ENCODE assay signal across 8 cellular contexts in the genomic region with DNA sequence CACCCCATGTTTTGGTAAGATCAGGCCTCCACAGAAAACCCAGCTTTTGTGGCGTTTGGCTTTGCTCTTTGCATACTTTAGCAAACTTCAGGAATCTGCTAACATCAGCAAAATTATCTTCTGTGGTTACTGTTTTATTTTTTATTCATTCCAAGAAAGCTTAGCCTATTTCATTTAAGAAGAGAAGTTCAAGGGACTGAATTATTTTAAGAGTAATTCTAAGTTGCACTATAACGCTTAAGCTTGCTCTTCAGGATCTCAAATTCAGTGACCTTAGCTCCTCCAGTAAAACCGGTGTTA. TPM values are rescaled to one million over a fixed set of nuclear protein-coding genes. Genes with fewer than 3 reads are reported as not detected.
A peak's percentile ranks its signal among the peaks of the same experiment; 100 is the strongest.
DNase-seq lines count a peak whose midpoint lies in the region; ATAC-seq and TF ChIP-seq lines count a peak whose summit lies in the region.

No MANE protein-coding gene starts in this region.

- H3K27me3 ChIP-seq in heart right ventricle (peaks cover 0 to 30% (median 17%) of the 10 kb centered on the region in 7 donors), muscle layer of colon (ENCODE audit: control insufficient read depth in 1 of 2, insufficient read depth in 2 of 2, low read length in 2 of 2) (no peaks in the 10 kb centered on the region), uterus (no peaks in the 10 kb centered on the region)

- H3K9ac ChIP-seq in muscle layer of colon (ENCODE audit: low read length): no peak overlapping the region

- H3K9me3 ChIP-seq in heart right ventricle (no peaks in the 10 kb centered on the region), muscle layer of colon (ENCODE audit: low read length) (no peaks in the 10 kb centered on the region), uterus (no peaks in the 10 kb centered on the region)

- ATAC-seq in heart right ventricle: no peak
- no peak for ATAC-seq in Right ventricle myocardium inferior
- no peak for ATAC-seq in GM21367 (IDR thresholded peaks at IDR 0.05; ENCODE audit: unreplicated experiment)

- H3K4me1 ChIP-seq in heart right ventricle (peaks cover 0 to 20% (median 4%) of the 10 kb centered on the region in 9 donors), muscle layer of colon (ENCODE audit: insufficient read depth, low read length) (no peaks in the 10 kb centered on the region), uterus (no peaks in the 10 kb centered on the region)

- 61 to 71% methylated on average over 3 of the region's 3 CpGs for WGBS in heart right ventricle, 2 donors

- intact Hi-C loops in heart right ventricle (cut with DNase I) (no loop called here), Right ventricle myocardium inferior (cut with DNase I) (no loop called here), uterus (cut with DNase I; ENCODE audit: low total_unique reads) (no loop called here)

- peaks cover 0 to 7% (median 0%) of the 10 kb centered on the region in 9 donors for H3K36me3 ChIP-seq in heart right ventricle
- no peaks in the 10 kb centered on the region for H3K36me3 ChIP-seq in muscle layer of colon (ENCODE audit: insufficient read depth, low read length)
- H3K36me3 ChIP-seq in uterus: no peaks in the 10 kb centered on the region

- no peak for TF ChIP-seq CTCF in heart right ventricle (IDR thresholded peaks at IDR 0.05)
- no peak for TF ChIP-seq CTCF in choroid plexus epithelial cell (conservative IDR thresholded peaks at IDR 0.05; ENCODE audit: low read depth, low read length)
- no peak for TF ChIP-seq CTCF in uterus (IDR thresholded peaks at IDR 0.05)

- H3K4me3 ChIP-seq in heart right ventricle (peak overlapping the region in 8 of 10 donors; percentile 56 to 93 (median 74)), choroid plexus epithelial cell (ENCODE audit: low read depth, low read length) (peak overlapping the region; percentile 74), muscle layer of colon (ENCODE audit: low read depth in 1 of 2, low read length in 2 of 2) (peak overlapping the region; percentile 67 to 70), uterus (peak overlapping the region; percentile 43 to 57)

- TF ChIP-seq POLR2A in uterus (IDR thresholded peaks at IDR 0.05): no peak

- H3K27ac ChIP-seq in heart right ventricle (peak overlapping the region in 6 of 10 donors; percentile 74 to 87 (median 82)), muscle layer of colon (ENCODE audit: low read depth, low read length) (peak overlapping the region; percentile 27), uterus (peak overlapping the region; percentile 57 to 73)

- DNase-seq in heart right ventricle: no peak
- no peak for DNase-seq in Right ventricle myocardium inferior (ENCODE audit: missing footprints)
- no peak for DNase-seq in choroid plexus epithelial cell (ENCODE audit: low read depth)
- no peak for DNase-seq in uterus
- DNase-seq in NK-92 (lab: John Stamatoyannopoulos, UW; ENCODE audit: unreplicated experiment): no peak
- no peak for DNase-seq in hypothalamus (lab: John Stamatoyannopoulos, UW)

RNA-seq across cellular contexts. Expression of gene JHY, which starts 1.1 kb away (rescaled TPM):
- total RNA-seq in heart right ventricle: 1 to 10 TPM in 9 of 10 donors, under 1 TPM in 1; 0.87 to 2.3 (median 1.8) TPM
- 1 to 10 TPM in 1 of 2 donors, under 1 TPM in 1; 0.41 to 1.1 TPM for polyA plus RNA-seq in heart right ventricle
- 2.1 TPM for total RNA-seq in Right ventricle myocardium inferior
- total RNA-seq in uterus: 1 to 10 TPM in 3 of 4 donors, under 1 TPM in 1; 0.88 to 9.0 (median 3.3) TPM

RNA-seq across cellular contexts. Expression of gene CRTAM, which starts 45.3 kb away (rescaled TPM):
- 1 to 10 TPM in 1 of 10 donors, under 1 TPM in 1, not detected in 8; 0.15 to 1.8 TPM for total RNA-seq in heart right ventricle
- under 1 TPM in 1 of 2 donors, not detected in 1; 0.06 TPM for polyA plus RNA-seq in heart right ventricle
- total RNA-seq in Right ventricle myocardium inferior: 0.11 TPM
- under 1 TPM in 1 of 4 donors, not detected in 3; 0.69 TPM for total RNA-seq in uterus

Comparison
In these comparisons a context has a peak if more than half of its experiments do, and no peak if none do; other contexts are left out.
1. H3K27ac ChIP-seq: peak in every context shown above with its lines; median percentile 82 in heart right ventricle; 65 in uterus; 27 in muscle layer of colon.